2 cellular contexts compared by ENCODE assay signal in genomic region chr3:62875103-62876002, GRCh38.
TF ChIP-seq lines count a peak whose summit lies in the region.

TSS of gene CADPS (minus strand) at chr3:62875416. CDS start at chr3:62875029, 387 bp downstream.

TF ChIP-seq in liver, 16 proteins besides CTCF, POLR2A, EP300 and RAD21 (continued from another document):
- no peak for TF ChIP-seq REST (IDR thresholded peaks at IDR 0.05)
- no peak for TF ChIP-seq ATF3 (IDR thresholded peaks at IDR 0.05)
- no peak for TF ChIP-seq NR2F2 (IDR thresholded peaks at IDR 0.05)
- TF ChIP-seq HNF4G (IDR thresholded peaks at IDR 0.05) = no peak
- no peak for TF ChIP-seq ZBTB33 (IDR thresholded peaks at IDR 0.05)
- TF ChIP-seq EGR1 (IDR thresholded peaks at IDR 0.05; ENCODE audit: low read depth in 2 of 2) = no peak
- no peak for TF ChIP-seq HNF4A (conservative IDR thresholded peaks at IDR 0.05)
- TF ChIP-seq SP1 (IDR thresholded peaks at IDR 0.05) = no peak
- TF ChIP-seq TAF1 (conservative IDR thresholded peaks at IDR 0.05) = no peak

TF ChIP-seq in HepG2, 621 proteins besides CTCF, POLR2A, EP300 and RAD21 (continued from another document):
- TF ChIP-seq ARID5B (CRISPR knock-in tag; IDR thresholded peaks at IDR 0.05) = no peak
- TF ChIP-seq PAF1 (CRISPR knock-in tag; IDR thresholded peaks at IDR 0.05) = no peak
- no peak for TF ChIP-seq NR2F6 (IDR thresholded peaks at IDR 0.05)
- TF ChIP-seq NR2F6 (CRISPR knock-in tag; IDR thresholded peaks at IDR 0.05) = no peak
TF ChIP-seq in HepG2: peak in this region for 0.
